In genomic region chr1:120942223-120942944, GRCh38 we compare ENCODE assay signal across 8 cellular contexts. TPM values are rescaled to one million over a fixed set of nuclear protein-coding genes. Genes with fewer than 3 reads are reported as not detected.
DNase-seq lines count a peak whose midpoint lies in the region; ATAC-seq and TF ChIP-seq lines count a peak whose summit lies in the region.
"Not testable (repeated sequence)": the region's sequence is repeated elsewhere in the genome, so short reads cannot be mapped to it uniquely, and the experiment has no call there.

No MANE protein-coding gene starts in this region.

- H3K4me1 Mint-ChIP-seq in activated T-helper 2 cell treated with anti-CD3 and anti-CD28 coated beads, Interferon-gamma antibody, Interleukin-2, Interleukin-4, amounts not matched to agents 10 μg/mL and 5 μg/mL and 100 μg/mL, durations not matched to agents 14 hours and 24 hours and 36 hours (ENCODE audit: low read depth): not testable (repeated sequence)
- peaks cover 5 to 44% (median 17%) of the 10 kb centered on the region in 7 donors for H3K4me1 Mint-ChIP-seq in naive thymus-derived CD4-positive, alpha-beta T cell

- CTCF ChIA-PET in naive thymus-derived CD4-positive, alpha-beta T cell (lab: Charles Lee): not testable (repeated sequence)

- peak overlapping the region; percentile 94 for H3K9ac ChIP-seq in HUES64 (ENCODE audit: low read depth, low read length)

- H3K36me3 ChIP-seq in HUES64 (ENCODE audit: insufficient read depth, low read length); RWPE2 (ENCODE audit: low read depth); naive thymus-derived CD4-positive, alpha-beta T cell (ENCODE audit: control insufficient read depth in 2 of 3, insufficient read depth in 3 of 3, low read length in 3 of 3): not testable (repeated sequence)

- POLR2A ChIA-PET in naive thymus-derived CD4-positive, alpha-beta T cell (lab: Charles Lee): interaction anchor here (1.0 kb wide), 1 partner anchor 91 kb away, joined by 7 read pairs; no protein-coding TSS in a partner anchor

- intact Hi-C loops in activated T-helper 2 cell treated with anti-CD3 and anti-CD28 coated beads, Interferon-gamma antibody, Interleukin-2, Interleukin-4, amounts not matched to agents 10 μg/mL and 5 μg/mL and 100 μg/mL, durations not matched to agents 14 hours and 24 hours and 36 hours (cut with micrococcal nuclease); naive thymus-derived CD4-positive, alpha-beta T cell (cut with micrococcal nuclease): not testable (repeated sequence)

- ATAC-seq in GM21529 (IDR thresholded peaks at IDR 0.05; ENCODE audit: unreplicated experiment): peak; percentile 82
- ATAC-seq in RWPE2 (ENCODE audit: low read depth): peak; percentile 84
- peak; percentile 87 for ATAC-seq in naive thymus-derived CD4-positive, alpha-beta T cell

- peak overlapping the region; percentile 58 for H3K4me3 ChIP-seq in HUES64 (ENCODE audit: low read length)
- H3K4me3 ChIP-seq in RWPE2 (ENCODE audit: severe bottlenecking): peak overlapping the region; percentile 36
- H3K4me3 ChIP-seq in naive thymus-derived CD4-positive, alpha-beta T cell (ENCODE audit: low read length): peak overlapping the region; percentile 66

- H3K27me3 ChIP-seq in HUES64 (ENCODE audit: insufficient read depth, low read length); RWPE2 (ENCODE audit: insufficient read depth, poor library complexity, severe bottlenecking); naive thymus-derived CD4-positive, alpha-beta T cell (ENCODE audit: control insufficient read depth in 2 of 2, insufficient read depth in 2 of 2, low read length in 2 of 2): not testable (repeated sequence)

- TF ChIP-seq CTCF in RWPE2 (IDR thresholded peaks at IDR 0.05; ENCODE audit: poor library complexity, severe bottlenecking): not testable (repeated sequence)

- H3K36me3 Mint-ChIP-seq in activated T-helper 2 cell treated with anti-CD3 and anti-CD28 coated beads, Interferon-gamma antibody, Interleukin-2, Interleukin-4, amounts not matched to agents 10 μg/mL and 5 μg/mL and 100 μg/mL, durations not matched to agents 14 hours and 24 hours and 36 hours (ENCODE audit: low read depth); naive thymus-derived CD4-positive, alpha-beta T cell: not testable (repeated sequence)

- H3K27me3 Mint-ChIP-seq in activated T-helper 2 cell treated with anti-CD3 and anti-CD28 coated beads, Interferon-gamma antibody, Interleukin-2, Interleukin-4, amounts not matched to agents 10 μg/mL and 5 μg/mL and 100 μg/mL, durations not matched to agents 14 hours and 24 hours and 36 hours (ENCODE audit: low read depth); naive thymus-derived CD4-positive, alpha-beta T cell: not testable (repeated sequence)

- peak; percentile 82 for DNase-seq in DMS 273 treated with DMSO at 0.1 percent for 48 hours (lab: John Stamatoyannopoulos, UW)
- DNase-seq in RWPE2 (ENCODE audit: low spot score): peak; percentile 52
- DNase-seq in activated T-helper 2 cell treated with anti-CD3 and anti-CD28 coated beads, Interferon-gamma antibody, Interleukin-2, Interleukin-4, amounts not matched to agents 10 μg/mL and 5 μg/mL and 100 μg/mL, durations not matched to agents 14 hours and 24 hours and 36 hours (ENCODE audit: low spot score): peak; percentile 76
- peak; percentile 16 for DNase-seq in fibroblast of peridontal ligament (ENCODE audit: extremely low read depth)
- DNase-seq in naive thymus-derived CD4-positive, alpha-beta T cell: peak; percentile 73 to 91 (median 84)
- DNase-seq in stimulated activated CD8-positive, alpha-beta memory T cell treated with anti-CD3 and anti-CD28 coated beads, Interleukin-4, amount 100 ng/mL, for 24 hours (ENCODE audit: low read depth): peak; percentile 57

- H3K27ac Mint-ChIP-seq in activated T-helper 2 cell treated with anti-CD3 and anti-CD28 coated beads, Interferon-gamma antibody, Interleukin-2, Interleukin-4, amounts not matched to agents 10 μg/mL and 5 μg/mL and 100 μg/mL, durations not matched to agents 14 hours and 24 hours and 36 hours: peak overlapping the region; percentile 99
- peak overlapping the region; percentile 95 to 100 (median 100) for H3K27ac Mint-ChIP-seq in naive thymus-derived CD4-positive, alpha-beta T cell

- not testable (repeated sequence) for H3K9me3 Mint-ChIP-seq in activated T-helper 2 cell treated with anti-CD3 and anti-CD28 coated beads, Interferon-gamma antibody, Interleukin-2, Interleukin-4, amounts not matched to agents 10 μg/mL and 5 μg/mL and 100 μg/mL, durations not matched to agents 14 hours and 24 hours and 36 hours; naive thymus-derived CD4-positive, alpha-beta T cell

- 7% methylated on average over 30 of the region's 33 CpGs for WGBS in HUES64

- not testable (repeated sequence) for H3K9me3 ChIP-seq in HUES64 (ENCODE audit: insufficient read depth, low read depth, low read length); RWPE2 (ENCODE audit: severe bottlenecking); naive thymus-derived CD4-positive, alpha-beta T cell (ENCODE audit: control insufficient read depth in 2 of 3, low read length in 3 of 3)

- peak overlapping the region; percentile 97 for H3K27ac ChIP-seq in HUES64 (ENCODE audit: low read depth, low read length)
- H3K27ac ChIP-seq in RWPE2 (ENCODE audit: poor library complexity, severe bottlenecking): not testable (repeated sequence)
- H3K27ac ChIP-seq in naive thymus-derived CD4-positive, alpha-beta T cell (ENCODE audit: low read depth, low read length): peak overlapping the region; percentile 95

- H3K4me3 Mint-ChIP-seq in activated T-helper 2 cell treated with anti-CD3 and anti-CD28 coated beads, Interferon-gamma antibody, Interleukin-2, Interleukin-4, amounts not matched to agents 10 μg/mL and 5 μg/mL and 100 μg/mL, durations not matched to agents 14 hours and 24 hours and 36 hours (ENCODE audit: low read depth): peak overlapping the region; percentile 86
- peak overlapping the region; percentile 80 to 98 (median 94) for H3K4me3 Mint-ChIP-seq in naive thymus-derived CD4-positive, alpha-beta T cell

- H3K4me1 ChIP-seq in HUES64 (ENCODE audit: insufficient read depth, low read length); RWPE2 (ENCODE audit: insufficient read depth, poor library complexity, severe bottlenecking); naive thymus-derived CD4-positive, alpha-beta T cell (ENCODE audit: control insufficient read depth in 2 of 2, insufficient read depth in 2 of 2, low read length in 2 of 2): not testable (repeated sequence)

RNA-seq across cellular contexts. Expression of gene PPIAL4A, which starts 52.8 kb away (rescaled TPM):
- not detected for polyA plus RNA-seq in HUES64 (2013, experiment 1 of 2)
- not detected for polyA plus RNA-seq in HUES64 (2013, experiment 2 of 2)
- not detected in 2 replicates for total RNA-seq in activated T-helper 2 cell treated with anti-CD3 and anti-CD28 coated beads, Interferon-gamma antibody, Interleukin-2, Interleukin-4, amounts not matched to agents 10 μg/mL and 5 μg/mL and 100 μg/mL, durations not matched to agents 14 hours and 24 hours and 36 hours
- 1 to 10 TPM in 1 of 5 experiments, under 1 TPM in 1, not detected in 3; 0.95 to 1.3 TPM for total RNA-seq in naive thymus-derived CD4-positive, alpha-beta T cell
- polyA plus RNA-seq in naive thymus-derived CD4-positive, alpha-beta T cell: not detected

Comparison
In these comparisons a context has a peak if more than half of its experiments do, and no peak if none do; other contexts are left out.
1. DNase-seq: peak in every context shown above with its lines; median percentile 84 in naive thymus-derived CD4-positive, alpha-beta T cell; 82 in DMS 273 treated with DMSO at 0.1 percent for 48 hours; 76 in activated T-helper 2 cell treated with anti-CD3 and anti-CD28 coated beads, Interferon-gamma antibody, Interleukin-2, Interleukin-4, amounts not matched to agents 10 μg/mL and 5 μg/mL and 100 μg/mL, durations not matched to agents 14 hours and 24 hours and 36 hours; 57 in stimulated activated CD8-positive, alpha-beta memory T cell treated with anti-CD3 and anti-CD28 coated beads, Interleukin-4, amount 100 ng/mL, for 24 hours; 52 in RWPE2; 16 in fibroblast of peridontal ligament.